Comparison of ENCODE assay signal across 7 cellular contexts in genomic region chr3:74059301-74059700, GRCh38.
"Had no signal": no experiment of that assay in that cellular context is flagged by ENCODE, and none has a peak within 500 bp of the region (broad histone marks: within the 10 kb centered on the region; RNA-seq: fewer than 3 reads in every experiment).

No MANE protein-coding gene starts in this region.

- H3K4me2 ChIP-seq: GM23338 had no signal

- H3K4me3 ChIP-seq: GM23248, GM23338 had no signal

- DNase-seq: GM23248, GOT3, H7, H9, HCEC 1CT, HFFc6 had no signal

- H3K27ac ChIP-seq: GM23248 had no signal

- H3K9ac ChIP-seq: GM23248 had no signal
